2 cellular contexts compared by ENCODE assay signal in the genomic region with DNA sequence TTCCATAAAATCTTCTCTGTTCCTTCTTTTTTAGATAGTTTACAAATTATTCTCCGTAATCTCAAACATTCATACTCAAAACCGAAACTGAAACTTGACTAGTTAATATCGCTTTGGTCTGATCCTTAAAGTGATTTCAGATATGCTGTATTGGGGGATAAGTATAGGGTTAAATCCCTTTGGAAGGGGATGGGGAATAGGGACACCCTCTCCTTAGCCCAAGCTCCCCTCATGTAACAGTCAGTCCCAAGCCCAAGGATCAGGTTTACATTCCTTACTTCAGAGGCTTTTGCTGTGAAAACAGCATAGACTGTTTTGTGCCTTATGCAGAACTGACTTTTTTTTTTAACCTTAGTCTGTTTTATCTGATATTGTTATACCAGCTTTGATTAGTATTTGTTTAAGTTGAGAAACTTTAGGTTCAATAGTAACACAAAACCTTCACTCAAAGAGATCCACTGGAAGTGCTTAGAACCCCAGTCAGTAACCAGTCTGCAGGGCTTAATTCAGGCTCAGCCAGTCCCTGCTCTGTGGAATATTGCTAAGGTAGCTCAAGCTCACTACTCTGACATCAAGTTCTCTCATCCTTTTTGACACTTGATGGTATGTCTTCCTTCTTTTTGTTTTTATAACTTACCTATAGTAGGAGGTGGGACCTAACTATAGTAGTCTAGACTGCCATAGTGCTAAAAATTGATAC.
TF ChIP-seq lines count a peak whose summit lies in the region.

No MANE protein-coding gene starts in this region.

TF ChIP-seq in GM12891, 5 proteins besides CTCF, POLR2A, EP300 and RAD21:
- TF ChIP-seq SPI1 (IDR thresholded peaks at IDR 0.05; ENCODE audit: low read depth, low read length) = no peak
- TF ChIP-seq PAX5 (IDR thresholded peaks at IDR 0.05; ENCODE audit: insufficient read depth, low read length, severe bottlenecking) = no peak
- no peak for TF ChIP-seq POLR2AphosphoS5 (IDR thresholded peaks at IDR 0.05; ENCODE audit: low read depth, low read length)
- no peak for TF ChIP-seq TAF1 (IDR thresholded peaks at IDR 0.05; ENCODE audit: low read depth, low read length)
- no peak for TF ChIP-seq POU2F2 (IDR thresholded peaks at IDR 0.05; ENCODE audit: low read depth, low read length)

TF ChIP-seq in GM12878, 131 proteins besides CTCF, POLR2A, EP300 and RAD21:
- TF ChIP-seq, protein P1, sequence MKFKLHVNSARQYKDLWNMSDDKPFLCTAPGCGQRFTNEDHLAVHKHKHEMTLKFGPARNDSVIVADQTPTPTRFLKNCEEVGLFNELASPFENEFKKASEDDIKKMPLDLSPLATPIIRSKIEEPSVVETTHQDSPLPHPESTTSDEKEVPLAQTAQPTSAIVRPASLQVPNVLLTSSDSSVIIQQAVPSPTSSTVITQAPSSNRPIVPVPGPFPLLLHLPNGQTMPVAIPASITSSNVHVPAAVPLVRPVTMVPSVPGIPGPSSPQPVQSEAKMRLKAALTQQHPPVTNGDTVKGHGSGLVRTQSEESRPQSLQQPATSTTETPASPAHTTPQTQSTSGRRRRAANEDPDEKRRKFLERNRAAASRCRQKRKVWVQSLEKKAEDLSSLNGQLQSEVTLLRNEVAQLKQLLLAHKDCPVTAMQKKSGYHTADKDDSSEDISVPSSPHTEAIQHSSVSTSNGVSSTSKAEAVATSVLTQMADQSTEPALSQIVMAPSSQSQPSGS (IDR thresholded peaks at IDR 0.05; ENCODE audit: low read length) = no peak
- TF ChIP-seq, protein P2, sequence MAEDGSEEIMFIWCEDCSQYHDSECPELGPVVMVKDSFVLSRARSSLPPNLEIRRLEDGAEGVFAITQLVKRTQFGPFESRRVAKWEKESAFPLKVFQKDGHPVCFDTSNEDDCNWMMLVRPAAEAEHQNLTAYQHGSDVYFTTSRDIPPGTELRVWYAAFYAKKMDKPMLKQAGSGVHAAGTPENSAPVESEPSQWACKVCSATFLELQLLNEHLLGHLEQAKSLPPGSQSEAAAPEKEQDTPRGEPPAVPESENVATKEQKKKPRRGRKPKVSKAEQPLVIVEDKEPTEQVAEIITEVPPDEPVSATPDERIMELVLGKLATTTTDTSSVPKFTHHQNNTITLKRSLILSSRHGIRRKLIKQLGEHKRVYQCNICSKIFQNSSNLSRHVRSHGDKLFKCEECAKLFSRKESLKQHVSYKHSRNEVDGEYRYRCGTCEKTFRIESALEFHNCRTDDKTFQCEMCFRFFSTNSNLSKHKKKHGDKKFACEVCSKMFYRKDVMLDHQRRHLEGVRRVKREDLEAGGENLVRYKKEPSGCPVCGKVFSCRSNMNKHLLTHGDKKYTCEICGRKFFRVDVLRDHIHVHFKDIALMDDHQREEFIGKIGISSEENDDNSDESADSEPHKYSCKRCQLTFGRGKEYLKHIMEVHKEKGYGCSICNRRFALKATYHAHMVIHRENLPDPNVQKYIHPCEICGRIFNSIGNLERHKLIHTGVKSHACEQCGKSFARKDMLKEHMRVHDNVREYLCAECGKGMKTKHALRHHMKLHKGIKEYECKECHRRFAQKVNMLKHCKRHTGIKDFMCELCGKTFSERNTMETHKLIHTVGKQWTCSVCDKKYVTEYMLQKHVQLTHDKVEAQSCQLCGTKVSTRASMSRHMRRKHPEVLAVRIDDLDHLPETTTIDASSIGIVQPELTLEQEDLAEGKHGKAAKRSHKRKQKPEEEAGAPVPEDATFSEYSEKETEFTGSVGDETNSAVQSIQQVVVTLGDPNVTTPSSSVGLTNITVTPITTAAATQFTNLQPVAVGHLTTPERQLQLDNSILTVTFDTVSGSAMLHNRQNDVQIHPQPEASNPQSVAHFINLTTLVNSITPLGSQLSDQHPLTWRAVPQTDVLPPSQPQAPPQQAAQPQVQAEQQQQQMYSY (CRISPR knock-in tag; IDR thresholded peaks at IDR 0.05) = no peak
- TF ChIP-seq MXI1 (IDR thresholded peaks at IDR 0.05; ENCODE audit: low read depth, low read length) (no peak), CBX5 (IDR thresholded peaks at IDR 0.05; ENCODE audit: low read depth) (no peak), NR2C2 (IDR thresholded peaks at IDR 0.05; ENCODE audit: borderline replicate concordance, control insufficient read depth, insufficient read length, low read depth) (no peak), CREB1 (IDR thresholded peaks at IDR 0.05; ENCODE audit: low read depth) (no peak), IKZF2 (IDR thresholded peaks at IDR 0.05) (0 out of 4 replicates have a peak, but pooled peaks of 1 of the 2 experiments have one; percentile 15), SIN3A (IDR thresholded peaks at IDR 0.05; ENCODE audit: low read depth, low read length) (no peak), HCFC1 (IDR thresholded peaks at IDR 0.05; ENCODE audit: low read length) (no peak), ZNF207 (IDR thresholded peaks at IDR 0.05; ENCODE audit: borderline replicate concordance) (no peak), CREM (IDR thresholded peaks at IDR 0.05; ENCODE audit: low read depth) (no peak)
- TF ChIP-seq, protein P3, sequence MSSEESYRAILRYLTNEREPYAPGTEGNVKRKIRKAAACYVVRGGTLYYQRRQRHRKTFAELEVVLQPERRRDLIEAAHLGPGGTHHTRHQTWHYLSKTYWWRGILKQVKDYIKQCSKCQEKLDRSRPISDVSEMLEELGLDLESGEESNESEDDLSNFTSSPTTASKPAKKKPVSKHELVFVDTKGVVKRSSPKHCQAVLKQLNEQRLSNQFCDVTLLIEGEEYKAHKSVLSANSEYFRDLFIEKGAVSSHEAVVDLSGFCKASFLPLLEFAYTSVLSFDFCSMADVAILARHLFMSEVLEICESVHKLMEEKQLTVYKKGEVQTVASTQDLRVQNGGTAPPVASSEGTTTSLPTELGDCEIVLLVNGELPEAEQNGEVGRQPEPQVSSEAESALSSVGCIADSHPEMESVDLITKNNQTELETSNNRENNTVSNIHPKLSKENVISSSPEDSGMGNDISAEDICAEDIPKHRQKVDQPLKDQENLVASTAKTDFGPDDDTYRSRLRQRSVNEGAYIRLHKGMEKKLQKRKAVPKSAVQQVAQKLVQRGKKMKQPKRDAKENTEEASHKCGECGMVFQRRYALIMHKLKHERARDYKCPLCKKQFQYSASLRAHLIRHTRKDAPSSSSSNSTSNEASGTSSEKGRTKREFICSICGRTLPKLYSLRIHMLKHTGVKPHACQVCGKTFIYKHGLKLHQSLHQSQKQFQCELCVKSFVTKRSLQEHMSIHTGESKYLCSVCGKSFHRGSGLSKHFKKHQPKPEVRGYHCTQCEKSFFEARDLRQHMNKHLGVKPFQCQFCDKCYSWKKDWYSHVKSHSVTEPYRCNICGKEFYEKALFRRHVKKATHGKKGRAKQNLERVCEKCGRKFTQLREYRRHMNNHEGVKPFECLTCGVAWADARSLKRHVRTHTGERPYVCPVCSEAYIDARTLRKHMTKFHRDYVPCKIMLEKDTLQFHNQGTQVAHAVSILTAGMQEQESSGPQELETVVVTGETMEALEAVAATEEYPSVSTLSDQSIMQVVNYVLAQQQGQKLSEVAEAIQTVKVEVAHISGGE (CRISPR knock-in tag; IDR thresholded peaks at IDR 0.05) = no peak
- TF ChIP-seq, protein P4, sequence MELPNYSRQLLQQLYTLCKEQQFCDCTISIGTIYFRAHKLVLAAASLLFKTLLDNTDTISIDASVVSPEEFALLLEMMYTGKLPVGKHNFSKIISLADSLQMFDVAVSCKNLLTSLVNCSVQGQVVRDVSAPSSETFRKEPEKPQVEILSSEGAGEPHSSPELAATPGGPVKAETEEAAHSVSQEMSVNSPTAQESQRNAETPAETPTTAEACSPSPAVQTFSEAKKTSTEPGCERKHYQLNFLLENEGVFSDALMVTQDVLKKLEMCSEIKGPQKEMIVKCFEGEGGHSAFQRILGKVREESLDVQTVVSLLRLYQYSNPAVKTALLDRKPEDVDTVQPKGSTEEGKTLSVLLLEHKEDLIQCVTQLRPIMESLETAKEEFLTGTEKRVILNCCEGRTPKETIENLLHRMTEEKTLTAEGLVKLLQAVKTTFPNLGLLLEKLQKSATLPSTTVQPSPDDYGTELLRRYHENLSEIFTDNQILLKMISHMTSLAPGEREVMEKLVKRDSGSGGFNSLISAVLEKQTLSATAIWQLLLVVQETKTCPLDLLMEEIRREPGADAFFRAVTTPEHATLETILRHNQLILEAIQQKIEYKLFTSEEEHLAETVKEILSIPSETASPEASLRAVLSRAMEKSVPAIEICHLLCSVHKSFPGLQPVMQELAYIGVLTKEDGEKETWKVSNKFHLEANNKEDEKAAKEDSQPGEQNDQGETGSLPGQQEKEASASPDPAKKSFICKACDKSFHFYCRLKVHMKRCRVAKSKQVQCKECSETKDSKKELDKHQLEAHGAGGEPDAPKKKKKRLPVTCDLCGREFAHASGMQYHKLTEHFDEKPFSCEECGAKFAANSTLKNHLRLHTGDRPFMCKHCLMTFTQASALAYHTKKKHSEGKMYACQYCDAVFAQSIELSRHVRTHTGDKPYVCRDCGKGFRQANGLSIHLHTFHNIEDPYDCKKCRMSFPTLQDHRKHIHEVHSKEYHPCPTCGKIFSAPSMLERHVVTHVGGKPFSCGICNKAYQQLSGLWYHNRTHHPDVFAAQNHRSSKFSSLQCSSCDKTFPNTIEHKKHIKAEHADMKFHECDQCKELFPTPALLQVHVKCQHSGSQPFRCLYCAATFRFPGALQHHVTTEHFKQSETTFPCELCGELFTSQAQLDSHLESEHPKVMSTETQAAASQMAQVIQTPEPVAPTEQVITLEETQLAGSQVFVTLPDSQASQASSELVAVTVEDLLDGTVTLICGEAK (IDR thresholded peaks at IDR 0.05; ENCODE audit: borderline replicate concordance) = no peak
- TF ChIP-seq, protein P5, sequence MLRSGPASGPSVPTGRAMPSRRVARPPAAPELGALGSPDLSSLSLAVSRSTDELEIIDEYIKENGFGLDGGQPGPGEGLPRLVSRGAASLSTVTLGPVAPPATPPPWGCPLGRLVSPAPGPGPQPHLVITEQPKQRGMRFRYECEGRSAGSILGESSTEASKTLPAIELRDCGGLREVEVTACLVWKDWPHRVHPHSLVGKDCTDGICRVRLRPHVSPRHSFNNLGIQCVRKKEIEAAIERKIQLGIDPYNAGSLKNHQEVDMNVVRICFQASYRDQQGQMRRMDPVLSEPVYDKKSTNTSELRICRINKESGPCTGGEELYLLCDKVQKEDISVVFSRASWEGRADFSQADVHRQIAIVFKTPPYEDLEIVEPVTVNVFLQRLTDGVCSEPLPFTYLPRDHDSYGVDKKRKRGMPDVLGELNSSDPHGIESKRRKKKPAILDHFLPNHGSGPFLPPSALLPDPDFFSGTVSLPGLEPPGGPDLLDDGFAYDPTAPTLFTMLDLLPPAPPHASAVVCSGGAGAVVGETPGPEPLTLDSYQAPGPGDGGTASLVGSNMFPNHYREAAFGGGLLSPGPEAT (IDR thresholded peaks at IDR 0.05; ENCODE audit: low read depth) = 0 out of 2 replicates have a peak, but pooled peaks have one; percentile 27
